ENCODE assay signal across 20 cellular contexts in the genomic region with DNA sequence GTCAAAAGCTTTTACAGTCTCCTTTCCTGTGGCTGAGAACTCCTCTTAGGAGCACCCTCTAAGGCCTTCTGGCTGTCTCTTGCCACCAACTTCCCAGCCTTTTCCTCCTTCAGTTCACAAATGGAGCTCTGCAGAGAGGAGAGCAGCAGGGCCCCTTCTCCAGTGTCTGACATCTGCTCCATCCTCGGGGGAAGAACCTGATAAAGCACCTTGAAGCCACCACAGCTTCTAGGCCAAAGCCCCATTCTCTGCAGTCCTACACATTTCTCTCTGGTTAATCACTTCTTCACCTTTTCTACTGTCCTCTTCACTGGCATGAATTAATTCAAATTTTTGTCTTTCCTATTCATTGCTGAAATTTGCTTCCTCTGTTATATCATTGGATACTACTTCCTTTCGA.
"Had no signal": no experiment of that assay in that cellular context is flagged by ENCODE, and none has a peak within 500 bp of the region (broad histone marks: within the 10 kb centered on the region; RNA-seq: fewer than 3 reads in every experiment).

No MANE protein-coding gene starts in this region.

- H3K9me3 ChIP-seq: esophagus squamous epithelium, gastroesophageal sphincter, pancreas, stomach, thoracic aorta, transverse colon had no signal

- H3K27me3 ChIP-seq: pancreas, transverse colon had no signal

- ATAC-seq: effector memory CD8-positive, alpha-beta T cell; gastroesophageal sphincter; left lobe of liver; natural killer cell treated with Interleukin-12 subunit alpha and Interleukin-12 subunit beta and Interleukin-15 and Interleukin-18, amount 100 ng/mL, for 72 hours; pancreas; right cardiac atrium had no signal

- H3K4me1 ChIP-seq: esophagus squamous epithelium, gastroesophageal sphincter, pancreas, stomach, transverse colon had no signal

- H3K27ac ChIP-seq: esophagus squamous epithelium, gastroesophageal sphincter, pancreas, stomach, thoracic aorta, transverse colon had no signal

- FAIRE-seq: colon, pancreas, small intestine had no signal

- H3K36me3 ChIP-seq: esophagus squamous epithelium, gastroesophageal sphincter, pancreas, stomach, thoracic aorta, transverse colon had no signal

- DNase-seq: effector memory CD8-positive, alpha-beta T cell; esophagus squamous epithelium; foreskin fibroblast; glutamatergic neuron; islet precursor cell; mammary epithelial cell; occipital lobe; pancreas; right cardiac atrium; small intestine; stimulated activated CD4-positive, alpha-beta T cell treated with anti-CD3 and anti-CD28 coated beads, Interleukin-12 subunit alpha, Interleukin-12 subunit beta, amount 100 ng/mL, for 4 hours; stimulated activated naive CD4-positive, alpha-beta T cell; stomach; substantia nigra; transverse colon had no signal

- H3K4me3 ChIP-seq: esophagus squamous epithelium, gastroesophageal sphincter, pancreas, stomach, thoracic aorta, transverse colon had no signal
